In genomic region chr16:58107228-58107627, GRCh38 we compare ENCODE assay signal across 1 cellular context.
TF ChIP-seq lines count a peak whose summit lies in the region.

No MANE protein-coding gene starts in this region.

TF ChIP-seq in WTC11, 78 proteins besides CTCF, POLR2A, EP300 and RAD21 (continued from another document):
- TF ChIP-seq ARID4B (CRISPR knock-in tag; IDR thresholded peaks at IDR 0.05; ENCODE audit: borderline replicate concordance) (no peak), IRF2 (CRISPR knock-in tag; IDR thresholded peaks at IDR 0.05; ENCODE audit: borderline replicate concordance, low read depth) (no peak)
